ENCODE assay signal across 7 cellular contexts in the genomic region with DNA sequence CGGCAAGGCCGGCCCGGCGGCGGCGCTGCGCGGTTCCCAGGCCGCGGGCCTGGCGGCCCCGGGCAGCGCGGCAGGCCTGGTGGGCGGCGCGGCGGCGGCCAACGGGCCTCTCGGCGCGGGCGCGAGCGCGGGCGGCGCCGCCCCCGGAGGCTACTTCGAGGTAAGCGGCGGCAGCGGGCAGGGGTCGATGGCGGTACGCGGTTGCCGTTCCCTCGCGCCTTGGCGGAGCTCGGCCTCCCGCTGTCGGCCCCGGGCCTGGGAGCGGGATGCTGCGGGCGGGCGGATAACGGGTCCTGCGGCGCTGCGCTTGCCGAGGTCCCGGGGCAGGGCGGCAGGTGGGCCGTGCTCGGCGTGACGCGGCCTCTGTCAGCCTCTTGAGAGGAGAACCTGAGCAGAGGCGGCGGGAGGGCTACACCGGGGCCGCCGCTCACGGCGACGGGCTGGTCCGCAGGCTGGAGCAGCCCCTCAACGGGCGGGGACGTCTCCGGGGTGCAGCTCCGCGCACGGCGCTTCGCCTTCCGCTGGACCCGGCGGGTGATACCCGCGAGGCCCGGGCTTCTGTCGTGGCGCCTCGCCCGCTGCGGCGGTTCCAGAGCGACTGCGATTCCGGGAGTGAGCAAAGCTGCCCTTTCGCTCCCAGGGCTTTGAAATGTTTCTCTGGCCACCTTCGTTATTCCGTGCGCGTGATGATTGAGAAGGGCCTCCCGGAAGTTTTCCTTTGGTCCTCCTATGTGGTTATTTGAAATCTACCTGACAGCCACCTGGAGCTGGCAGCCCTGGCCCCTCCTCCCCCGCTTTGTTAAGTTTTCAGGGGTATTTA. TPM values are rescaled to one million over a fixed set of nuclear protein-coding genes. Genes with fewer than 3 reads are reported as not detected.
DNase-seq lines count a peak whose midpoint lies in the region; ATAC-seq and TF ChIP-seq lines count a peak whose summit lies in the region.

No MANE protein-coding gene starts in this region.

- BruUV-seq in PC-3 (replicated peaks; lab: Mats Ljungman, UMichigan): no TSS peak

- H3K79me2 ChIP-seq in PC-3 (ENCODE audit: low read length): peaks cover 59% of the 10 kb centered on the region

- peaks cover 7% of the 10 kb centered on the region for H4K20me1 ChIP-seq in PC-3 (ENCODE audit: low read length)

- H3K4me2 ChIP-seq in PC-3 (ENCODE audit: low read length): peak overlapping the region; percentile 83

- H2AFZ ChIP-seq in PC-3 (ENCODE audit: low read length): no peak overlapping the region

- POLR2A ChIA-PET in PC-3 (lab: Charles Lee; ENCODE audit: unreplicated experiment): interaction anchor here (0.6 kb wide), 1 partner anchor 425 kb away, joined by 8 read pairs; no protein-coding TSS in a partner anchor

- CTCF ChIA-PET in PC-3 (lab: Charles Lee): no interaction called here

- intact Hi-C loops in PC-3 (cut with micrococcal nuclease): loop anchor here (5.0 kb wide), 1 partner anchor 70 kb away; the partner anchor contains the start of gene RNF4

- H3K4me3 ChIP-seq in PC-3 (ENCODE audit: low read length) (peak overlapping the region; percentile 73), gastroesophageal sphincter (peak overlapping the region; percentile 71 to 97), suprapubic skin (peak overlapping the region; percentile 88)

- H3K4me1 ChIP-seq in PC-3 (ENCODE audit: insufficient read depth, low read length) (peaks cover 7% of the 10 kb centered on the region; the same call in 1 of the 2 replicates), gastroesophageal sphincter (peaks cover 0 to 49% (median 27%) of the 10 kb centered on the region in 3 donors), suprapubic skin (peaks cover 29% of the 10 kb centered on the region)

- TF ChIP-seq EP300 in gastroesophageal sphincter (IDR thresholded peaks at IDR 0.05) (no peak), suprapubic skin (IDR thresholded peaks at IDR 0.05) (no peak)

- 0% methylated on average over 6 of the region's 103 CpGs; no CpG with 5 or more reads in 1 of the 2 donors for WGBS in gastroesophageal sphincter (ENCODE audit: low coverage in 1 of 2), 2 donors
- WGBS in suprapubic skin: under 1% methylated on average over 14 of the region's 103 CpGs

- ATAC-seq in GM18517 (IDR thresholded peaks at IDR 0.05; ENCODE audit: unreplicated experiment): peak; percentile 22
- peak; percentile 26 for ATAC-seq in HG02970 (IDR thresholded peaks at IDR 0.05; ENCODE audit: low FRiP score, unreplicated experiment)
- ATAC-seq in PC-3: peak; percentile 18
- ATAC-seq in gastroesophageal sphincter: peak; percentile 29

- H3K27ac ChIP-seq in PC-3 (ENCODE audit: low read length) (no peak overlapping the region), gastroesophageal sphincter (peak overlapping the region; percentile 74 to 99 (median 97)), suprapubic skin (peak overlapping the region; percentile 88)

- no peaks in the 10 kb centered on the region for H3K9me2 ChIP-seq in PC-3 (replicated peaks; ENCODE audit: low read length)

- TF ChIP-seq CTCF in PC-3 (conservative IDR thresholded peaks at IDR 0.05; ENCODE audit: low read depth, low read length) (no peak), gastroesophageal sphincter (IDR thresholded peaks at IDR 0.05) (no peak), suprapubic skin (IDR thresholded peaks at IDR 0.05) (no peak)

- peak overlapping the region; percentile 69 for H3K9ac ChIP-seq in PC-3 (ENCODE audit: low read length)

- H3K27me3 ChIP-seq in PC-3 (ENCODE audit: low read length) (no peaks in the 10 kb centered on the region), gastroesophageal sphincter (no peaks in the 10 kb centered on the region), suprapubic skin (no peaks in the 10 kb centered on the region)

- H3K9me3 ChIP-seq in PC-3 (ENCODE audit: low read length) (no peaks in the 10 kb centered on the region), gastroesophageal sphincter (no peaks in the 10 kb centered on the region), suprapubic skin (no peaks in the 10 kb centered on the region)

- DNase-seq in PC-3: peak; percentile 39
- peak; percentile 42 for DNase-seq in activated T-helper 9 cell treated with anti-CD3 and anti-CD28 coated beads, Interleukin-2, amount 50 U/mL, for 16 hours (ENCODE audit: low read depth)
- peak in 33 of 56 donors; percentile 9 to 59 (median 37) for DNase-seq in nucleus accumbens (lab: John Stamatoyannopoulos, UW)
- peak in 1 of 2 donors; percentile 77 for DNase-seq in suprapubic skin (ENCODE audit: low spot score in 2 of 2)

- TF ChIP-seq POLR2A in gastroesophageal sphincter (IDR thresholded peaks at IDR 0.05) (peak in 1 of 2 donors; percentile 13), suprapubic skin (IDR thresholded peaks at IDR 0.05) (no peak)

- H3F3A ChIP-seq in PC-3 (ENCODE audit: low read length, unreplicated experiment): no peaks in the 10 kb centered on the region

- H3K36me3 ChIP-seq in PC-3 (ENCODE audit: low read depth, low read length) (no peaks in the 10 kb centered on the region), gastroesophageal sphincter (no peaks in the 10 kb centered on the region), suprapubic skin (no peaks in the 10 kb centered on the region)

RNA-seq across cellular contexts. Expression of gene FAM193A, which starts 0.8 kb away (rescaled TPM):
- total RNA-seq in PC-3 (2014; rRNA removed) (13.6 and 21.5 TPM in 2 replicates), gastroesophageal sphincter (10 to 100 TPM; 24.5 to 35.6 (median 30.2) TPM), suprapubic skin (10 to 100 TPM; 23.6 to 45.0 (median 29.3) TPM)
